In the genomic region with DNA sequence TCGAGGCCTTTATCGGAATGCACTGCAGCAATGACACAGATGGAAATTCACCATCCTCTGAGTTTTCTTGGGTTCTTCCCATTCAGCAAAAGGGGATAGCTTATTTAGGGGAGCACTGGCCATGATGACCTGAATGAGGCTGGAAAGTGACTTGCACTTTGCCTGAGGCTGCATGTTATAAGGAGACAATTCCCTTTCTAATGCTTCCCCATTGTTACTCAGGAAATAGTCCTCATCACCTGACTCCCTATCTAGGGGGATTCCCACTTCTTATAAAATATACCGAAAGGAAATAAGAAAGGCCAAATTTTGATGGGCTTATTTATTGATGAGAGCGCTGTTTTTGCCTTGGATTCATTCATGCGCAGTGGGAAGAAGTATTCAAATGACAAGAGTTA, we compare ENCODE assay signal across 1 cellular context.
TF ChIP-seq lines count a peak whose summit lies in the region.

No MANE protein-coding gene starts in this region.

TF ChIP-seq in GM23338, 12 proteins besides CTCF, POLR2A, EP300 and RAD21 (continued from another document):
- TF ChIP-seq, protein P1, sequence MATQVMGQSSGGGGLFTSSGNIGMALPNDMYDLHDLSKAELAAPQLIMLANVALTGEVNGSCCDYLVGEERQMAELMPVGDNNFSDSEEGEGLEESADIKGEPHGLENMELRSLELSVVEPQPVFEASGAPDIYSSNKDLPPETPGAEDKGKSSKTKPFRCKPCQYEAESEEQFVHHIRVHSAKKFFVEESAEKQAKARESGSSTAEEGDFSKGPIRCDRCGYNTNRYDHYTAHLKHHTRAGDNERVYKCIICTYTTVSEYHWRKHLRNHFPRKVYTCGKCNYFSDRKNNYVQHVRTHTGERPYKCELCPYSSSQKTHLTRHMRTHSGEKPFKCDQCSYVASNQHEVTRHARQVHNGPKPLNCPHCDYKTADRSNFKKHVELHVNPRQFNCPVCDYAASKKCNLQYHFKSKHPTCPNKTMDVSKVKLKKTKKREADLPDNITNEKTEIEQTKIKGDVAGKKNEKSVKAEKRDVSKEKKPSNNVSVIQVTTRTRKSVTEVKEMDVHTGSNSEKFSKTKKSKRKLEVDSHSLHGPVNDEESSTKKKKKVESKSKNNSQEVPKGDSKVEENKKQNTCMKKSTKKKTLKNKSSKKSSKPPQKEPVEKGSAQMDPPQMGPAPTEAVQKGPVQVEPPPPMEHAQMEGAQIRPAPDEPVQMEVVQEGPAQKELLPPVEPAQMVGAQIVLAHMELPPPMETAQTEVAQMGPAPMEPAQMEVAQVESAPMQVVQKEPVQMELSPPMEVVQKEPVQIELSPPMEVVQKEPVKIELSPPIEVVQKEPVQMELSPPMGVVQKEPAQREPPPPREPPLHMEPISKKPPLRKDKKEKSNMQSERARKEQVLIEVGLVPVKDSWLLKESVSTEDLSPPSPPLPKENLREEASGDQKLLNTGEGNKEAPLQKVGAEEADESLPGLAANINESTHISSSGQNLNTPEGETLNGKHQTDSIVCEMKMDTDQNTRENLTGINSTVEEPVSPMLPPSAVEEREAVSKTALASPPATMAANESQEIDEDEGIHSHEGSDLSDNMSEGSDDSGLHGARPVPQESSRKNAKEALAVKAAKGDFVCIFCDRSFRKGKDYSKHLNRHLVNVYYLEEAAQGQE (IDR thresholded peaks at IDR 0.05; ENCODE audit: unreplicated experiment), result no peak
- no peak for TF ChIP-seq CREB1 (CRISPR knock-in tag; IDR thresholded peaks at IDR 0.05; ENCODE audit: low read depth)
- TF ChIP-seq ZNF114 (CRISPR knock-in tag; IDR thresholded peaks at IDR 0.05), result no peak
- TF ChIP-seq, protein P2, sequence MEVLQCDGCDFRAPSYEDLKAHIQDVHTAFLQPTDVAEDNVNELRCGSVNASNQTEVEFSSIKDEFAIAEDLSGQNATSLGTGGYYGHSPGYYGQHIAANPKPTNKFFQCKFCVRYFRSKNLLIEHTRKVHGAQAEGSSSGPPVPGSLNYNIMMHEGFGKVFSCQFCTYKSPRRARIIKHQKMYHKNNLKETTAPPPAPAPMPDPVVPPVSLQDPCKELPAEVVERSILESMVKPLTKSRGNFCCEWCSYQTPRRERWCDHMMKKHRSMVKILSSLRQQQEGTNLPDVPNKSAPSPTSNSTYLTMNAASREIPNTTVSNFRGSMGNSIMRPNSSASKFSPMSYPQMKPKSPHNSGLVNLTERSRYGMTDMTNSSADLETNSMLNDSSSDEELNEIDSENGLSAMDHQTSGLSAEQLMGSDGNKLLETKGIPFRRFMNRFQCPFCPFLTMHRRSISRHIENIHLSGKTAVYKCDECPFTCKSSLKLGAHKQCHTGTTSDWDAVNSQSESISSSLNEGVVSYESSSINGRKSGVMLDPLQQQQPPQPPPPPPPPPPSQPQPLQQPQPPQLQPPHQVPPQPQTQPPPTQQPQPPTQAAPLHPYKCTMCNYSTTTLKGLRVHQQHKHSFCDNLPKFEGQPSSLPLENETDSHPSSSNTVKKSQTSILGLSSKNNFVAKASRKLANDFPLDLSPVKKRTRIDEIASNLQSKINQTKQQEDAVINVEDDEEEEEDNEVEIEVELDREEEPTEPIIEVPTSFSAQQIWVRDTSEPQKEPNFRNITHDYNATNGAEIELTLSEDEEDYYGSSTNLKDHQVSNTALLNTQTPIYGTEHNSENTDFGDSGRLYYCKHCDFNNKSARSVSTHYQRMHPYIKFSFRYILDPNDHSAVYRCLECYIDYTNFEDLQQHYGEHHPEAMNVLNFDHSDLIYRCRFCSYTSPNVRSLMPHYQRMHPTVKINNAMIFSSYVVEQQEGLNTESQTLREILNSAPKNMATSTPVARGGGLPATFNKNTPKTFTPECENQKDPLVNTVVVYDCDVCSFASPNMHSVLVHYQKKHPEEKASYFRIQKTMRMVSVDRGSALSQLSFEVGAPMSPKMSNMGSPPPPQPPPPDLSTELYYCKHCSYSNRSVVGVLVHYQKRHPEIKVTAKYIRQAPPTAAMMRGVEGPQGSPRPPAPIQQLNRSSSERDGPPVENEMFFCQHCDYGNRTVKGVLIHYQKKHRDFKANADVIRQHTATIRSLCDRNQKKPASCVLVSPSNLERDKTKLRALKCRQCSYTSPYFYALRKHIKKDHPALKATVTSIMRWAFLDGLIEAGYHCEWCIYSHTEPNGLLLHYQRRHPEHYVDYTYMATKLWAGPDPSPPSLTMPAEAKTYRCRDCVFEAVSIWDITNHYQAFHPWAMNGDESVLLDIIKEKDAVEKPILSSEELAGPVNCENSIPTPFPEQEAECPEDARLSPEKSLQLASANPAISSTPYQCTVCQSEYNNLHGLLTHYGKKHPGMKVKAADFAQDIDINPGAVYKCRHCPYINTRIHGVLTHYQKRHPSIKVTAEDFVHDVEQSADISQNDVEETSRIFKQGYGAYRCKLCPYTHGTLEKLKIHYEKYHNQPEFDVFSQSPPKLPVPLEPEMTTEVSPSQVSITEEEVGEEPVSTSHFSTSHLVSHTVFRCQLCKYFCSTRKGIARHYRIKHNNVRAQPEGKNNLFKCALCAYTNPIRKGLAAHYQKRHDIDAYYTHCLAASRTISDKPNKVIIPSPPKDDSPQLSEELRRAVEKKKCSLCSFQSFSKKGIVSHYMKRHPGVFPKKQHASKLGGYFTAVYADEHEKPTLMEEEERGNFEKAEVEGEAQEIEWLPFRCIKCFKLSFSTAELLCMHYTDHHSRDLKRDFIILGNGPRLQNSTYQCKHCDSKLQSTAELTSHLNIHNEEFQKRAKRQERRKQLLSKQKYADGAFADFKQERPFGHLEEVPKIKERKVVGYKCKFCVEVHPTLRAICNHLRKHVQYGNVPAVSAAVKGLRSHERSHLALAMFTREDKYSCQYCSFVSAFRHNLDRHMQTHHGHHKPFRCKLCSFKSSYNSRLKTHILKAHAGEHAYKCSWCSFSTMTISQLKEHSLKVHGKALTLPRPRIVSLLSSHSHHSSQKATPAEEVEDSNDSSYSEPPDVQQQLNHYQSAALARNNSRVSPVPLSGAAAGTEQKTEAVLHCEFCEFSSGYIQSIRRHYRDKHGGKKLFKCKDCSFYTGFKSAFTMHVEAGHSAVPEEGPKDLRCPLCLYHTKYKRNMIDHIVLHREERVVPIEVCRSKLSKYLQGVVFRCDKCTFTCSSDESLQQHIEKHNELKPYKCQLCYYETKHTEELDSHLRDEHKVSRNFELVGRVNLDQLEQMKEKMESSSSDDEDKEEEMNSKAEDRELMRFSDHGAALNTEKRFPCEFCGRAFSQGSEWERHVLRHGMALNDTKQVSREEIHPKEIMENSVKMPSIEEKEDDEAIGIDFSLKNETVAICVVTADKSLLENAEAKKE (CRISPR knock-in tag; IDR thresholded peaks at IDR 0.05), result no peak
- no peak for TF ChIP-seq JUNB (IDR thresholded peaks at IDR 0.05; ENCODE audit: unreplicated experiment)
- no peak for TF ChIP-seq ZNF331 (CRISPR knock-in tag; IDR thresholded peaks at IDR 0.05; ENCODE audit: low read depth)
- no peak for TF ChIP-seq POLR2AphosphoS5 (IDR thresholded peaks at IDR 0.05; ENCODE audit: low read depth)
- no peak for TF ChIP-seq NANOG (IDR thresholded peaks at IDR 0.05; ENCODE audit: borderline replicate concordance)
